ENCODE assay signal across 33 cellular contexts in the genomic region with DNA sequence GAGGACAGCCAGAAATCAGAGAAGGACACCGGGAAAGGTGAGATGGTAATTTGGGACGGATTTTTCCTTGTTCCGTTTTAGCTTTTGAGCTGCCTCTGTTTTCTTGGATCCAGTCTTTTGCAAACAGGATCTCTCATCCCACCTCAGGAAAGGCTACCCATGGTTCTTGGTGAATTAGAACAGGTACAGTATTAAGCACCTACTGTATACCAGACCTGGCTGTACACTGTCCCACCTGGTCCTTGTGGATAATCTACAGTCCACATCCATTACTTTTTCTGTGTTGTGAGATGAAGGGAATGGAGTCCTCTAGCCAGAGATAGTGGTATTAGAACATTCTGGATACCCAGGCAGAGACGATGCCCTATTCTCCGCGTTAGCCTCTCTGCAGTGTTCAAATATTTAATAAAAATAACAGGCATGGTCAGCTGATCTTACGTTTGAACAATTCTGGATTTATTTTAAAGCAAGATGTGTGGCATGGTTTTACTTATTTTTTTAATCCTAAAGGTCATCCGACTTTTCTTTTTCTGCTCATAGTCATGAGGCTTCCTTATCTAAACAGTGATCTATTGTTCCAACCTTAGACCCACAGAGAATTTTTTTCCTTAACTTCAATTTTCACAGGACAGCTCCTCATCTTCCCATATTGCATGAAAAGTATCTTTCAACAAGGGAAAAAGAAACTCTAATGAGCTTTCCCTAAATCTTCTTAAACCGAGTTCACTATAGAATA.
"Had no signal": no experiment of that assay in that cellular context is flagged by ENCODE, and none has a peak within 500 bp of the region (broad histone marks: within the 10 kb centered on the region; RNA-seq: fewer than 3 reads in every experiment).

No MANE protein-coding gene starts in this region.

- ATAC-seq: activated CD4-positive, CD25-positive, alpha-beta regulatory T cell treated with anti-CD3 and anti-CD28 coated beads, Interleukin-2, amount 50 U/mL, for 24 hours; activated CD8-positive, alpha-beta T cell treated with anti-CD3 and anti-CD28 coated beads, Interleukin-2, amount 10 ng/mL, durations not matched to agents 7 days and 5 days; activated naive CD4-positive, alpha-beta T cell treated with anti-CD3 and anti-CD28 coated beads, Interleukin-2, amount 50 U/mL, for 72 hours; activated T-cell treated with anti-CD3 and anti-CD28 coated beads, Interleukin-2, amount 50 U/mL, for 72 hours; effector memory CD8-positive, alpha-beta T cell; T-helper 17 cell had no signal

- H3K27ac Mint-ChIP-seq: activated B cell treated with CpG ODN at 0.5 μM for 24 hours; activated CD4-positive, alpha-beta memory T cell treated with anti-CD3 and anti-CD28 coated beads for 36 hours; activated CD8-positive, alpha-beta T cell treated with anti-CD3 and anti-CD28 coated beads, Interleukin-2, amount 10 ng/mL, durations not matched to agents 7 days and 5 days; activated naive CD4-positive, alpha-beta T cell treated with anti-CD3 and anti-CD28 coated beads, Interleukin-2, amount 10 ng/mL, durations not matched to agents 7 days and 5 days; activated naive CD4-positive, alpha-beta T cell treated with anti-CD3 and anti-CD28 coated beads, Interleukin-2, amount 50 U/mL, for 72 hours; activated naive CD8-positive, alpha-beta T cell treated with anti-CD3 and anti-CD28 coated beads, Interleukin-2, amount 10 ng/mL, durations not matched to agents 7 days and 5 days; activated T-cell treated with anti-CD3 and anti-CD28 coated beads, Interleukin-2, amount 50 U/mL, for 24 hours; activated T-cell treated with anti-CD3 and anti-CD28 coated beads, Interleukin-2, amount 50 U/mL, for 72 hours; T-helper 17 cell; T-helper 2 cell treated with Interferon-gamma antibody and Interleukin-4, amounts not matched to agents 5 μg/mL and 100 μg/mL, for 36 hours had no signal

- H3K27me3 Mint-ChIP-seq: activated B cell treated with CpG ODN at 0.5 μM for 24 hours; activated CD4-positive, alpha-beta memory T cell treated with anti-CD3 and anti-CD28 coated beads for 36 hours; activated naive CD4-positive, alpha-beta T cell treated with anti-CD3 and anti-CD28 coated beads, Interleukin-2, amount 10 ng/mL, durations not matched to agents 7 days and 5 days; activated naive CD8-positive, alpha-beta T cell treated with anti-CD3 and anti-CD28 coated beads, Interleukin-2, amount 10 ng/mL, durations not matched to agents 7 days and 5 days; activated T-cell treated with anti-CD3 and anti-CD28 coated beads, Interleukin-2, amount 50 U/mL, for 24 hours; central memory CD8-positive, alpha-beta T cell; effector memory CD8-positive, alpha-beta T cell; T-helper 17 cell had no signal

- H3K9me3 Mint-ChIP-seq: activated B cell treated with CpG ODN at 0.5 μM for 24 hours; activated CD4-positive, alpha-beta memory T cell treated with anti-CD3 and anti-CD28 coated beads for 36 hours; activated naive CD4-positive, alpha-beta T cell treated with anti-CD3 and anti-CD28 coated beads, Interleukin-2, amount 10 ng/mL, durations not matched to agents 7 days and 5 days; activated naive CD8-positive, alpha-beta T cell treated with anti-CD3 and anti-CD28 coated beads, Interleukin-2, amount 10 ng/mL, durations not matched to agents 7 days and 5 days; activated T-cell treated with anti-CD3 and anti-CD28 coated beads, Interleukin-2, amount 50 U/mL, for 24 hours; central memory CD8-positive, alpha-beta T cell; effector memory CD8-positive, alpha-beta T cell; T-helper 2 cell treated with Interferon-gamma antibody and Interleukin-4, amounts not matched to agents 5 μg/mL and 100 μg/mL, for 36 hours had no signal

- H3K36me3 ChIP-seq: ascending aorta, brain microvascular endothelial cell, esophagus squamous epithelium, WERI-Rb-1 had no signal

- H3K27me3 ChIP-seq: ascending aorta, brain microvascular endothelial cell, heart left ventricle had no signal

- H3K27ac ChIP-seq: ascending aorta, brain microvascular endothelial cell, epithelial cell of prostate, esophagus squamous epithelium, heart left ventricle, WERI-Rb-1 had no signal

- FAIRE-seq: bronchial epithelial cell, colon, frontal cortex had no signal

- H3K4me1 ChIP-seq: ascending aorta, esophagus squamous epithelium had no signal

- DNase-seq: activated B cell treated with CpG ODN at 0.5 μM for 24 hours; activated CD4-positive, alpha-beta memory T cell treated with anti-CD3 and anti-CD28 coated beads for 36 hours; activated CD4-positive, alpha-beta T cell treated with anti-CD3 and anti-CD28 coated beads for 48 hours; activated CD4-positive, alpha-beta T cell treated with anti-CD3 and anti-CD28 coated beads, Interleukin-2, amount 50 U/mL, for 1 hour; activated CD8-positive, alpha-beta memory T cell treated with anti-CD3 and anti-CD28 coated beads, Interleukin-2, amount 50 U/mL, for 48 hours; activated CD8-positive, alpha-beta T cell treated with anti-CD3 and anti-CD28 coated beads, Interleukin-2, amount 10 ng/mL, durations not matched to agents 7 days and 5 days; activated gamma-delta T cell; activated naive CD4-positive, alpha-beta T cell; activated naive CD4-positive, alpha-beta T cell treated with anti-CD3 and anti-CD28 coated beads, Interleukin-2, amount 10 ng/mL, durations not matched to agents 7 days and 5 days; activated naive CD8-positive, alpha-beta T cell treated with anti-CD3 and anti-CD28 coated beads, Interleukin-2, amount 10 ng/mL, durations not matched to agents 7 days and 5 days; activated T-cell treated with anti-CD3 and anti-CD28 coated beads for 4 hours; activated T-cell treated with anti-CD3 and anti-CD28 coated beads, Interleukin-2, amount 50 U/mL, for 24 hours; activated T-cell treated with anti-CD3 and anti-CD28 coated beads, Interleukin-2, amount 50 U/mL, for 72 hours; brain microvascular endothelial cell; cortex of kidney; dermis blood vessel endothelial cell; effector CD4-positive, alpha-beta T cell; effector memory CD8-positive, alpha-beta T cell; esophagus squamous epithelium; heart left ventricle; T-helper 1 cell; T-helper 17 cell; T1000; WERI-Rb-1 had no signal

- H3K9me3 ChIP-seq: ascending aorta, esophagus squamous epithelium, heart left ventricle had no signal

- H3K4me3 Mint-ChIP-seq: activated B cell treated with CpG ODN at 0.5 μM for 24 hours; activated CD4-positive, alpha-beta memory T cell treated with anti-CD3 and anti-CD28 coated beads for 36 hours; activated CD8-positive, alpha-beta T cell treated with anti-CD3 and anti-CD28 coated beads, Interleukin-2, amount 10 ng/mL, durations not matched to agents 7 days and 5 days; activated naive CD4-positive, alpha-beta T cell treated with anti-CD3 and anti-CD28 coated beads, Interleukin-2, amount 10 ng/mL, durations not matched to agents 7 days and 5 days; activated naive CD8-positive, alpha-beta T cell treated with anti-CD3 and anti-CD28 coated beads, Interleukin-2, amount 10 ng/mL, durations not matched to agents 7 days and 5 days; activated T-cell treated with anti-CD3 and anti-CD28 coated beads, Interleukin-2, amount 50 U/mL, for 24 hours; activated T-cell treated with anti-CD3 and anti-CD28 coated beads, Interleukin-2, amount 50 U/mL, for 72 hours; central memory CD8-positive, alpha-beta T cell; effector memory CD8-positive, alpha-beta T cell; T-helper 17 cell; T-helper 2 cell treated with Interferon-gamma antibody and Interleukin-4, amounts not matched to agents 5 μg/mL and 100 μg/mL, for 36 hours had no signal

- H3K4me3 ChIP-seq: ascending aorta, esophagus squamous epithelium, heart left ventricle had no signal
